19 cellular contexts compared by ENCODE assay signal in genomic region chr9:121275781-121276658, GRCh38. TPM values are rescaled to one million over a fixed set of nuclear protein-coding genes. Genes with fewer than 3 reads are reported as not detected.
DNase-seq lines count a peak whose midpoint lies in the region; ATAC-seq and TF ChIP-seq lines count a peak whose summit lies in the region.
"Had no signal": no experiment of that assay in that cellular context is flagged by ENCODE, and none has a peak within 500 bp of the region (broad histone marks: within the 10 kb centered on the region; RNA-seq: fewer than 3 reads in every experiment).

No MANE protein-coding gene starts in this region.

- H3K9me3 ChIP-seq in esophagus muscularis mucosa, result no peaks in the 10 kb centered on the region
- peaks cover under 1% of the 10 kb centered on the region for H3K9me3 ChIP-seq in trophoblast cell (ENCODE audit: insufficient read depth, low read depth, low read length)
- no peaks in the 10 kb centered on the region for H3K9me3 ChIP-seq in uterus
- H3K9me3 ChIP-seq: left lung, thyroid gland had no signal

- H3K4me1 ChIP-seq in esophagus muscularis mucosa (peaks cover 87 to 100% (median 100%) of the 10 kb centered on the region in 4 donors), trophoblast cell (ENCODE audit: control insufficient read depth in 1 of 2, insufficient read depth in 2 of 2, low read length in 2 of 2) (peaks cover 24 to 34% of the 10 kb centered on the region in 2 experiments), uterus (peaks cover 37 to 47% of the 10 kb centered on the region in 2 donors), foreskin keratinocyte (peaks cover 27% of the 10 kb centered on the region)

- no peak overlapping the region for H3K14ac ChIP-seq in trophoblast cell (ENCODE audit: low read length)

- H2BK12ac ChIP-seq in trophoblast cell (ENCODE audit: low read length), result peak overlapping the region; percentile 42

- H4K12ac ChIP-seq in trophoblast cell (ENCODE audit: low read depth, low read length), result no peak overlapping the region

- H3K4me3 ChIP-seq in esophagus muscularis mucosa (no peak overlapping the region), trophoblast cell (ENCODE audit: low read depth, low read length) (no peak overlapping the region), uterus (no peak overlapping the region)
- H3K4me3 ChIP-seq: left lung, thyroid gland had no signal

- no peak for TF ChIP-seq EP300 in esophagus muscularis mucosa (IDR thresholded peaks at IDR 0.05)

- no peak overlapping the region for H3K9ac ChIP-seq in trophoblast cell (ENCODE audit: low read length)

- intact Hi-C loops in cardiac septum (cut with DNase I) (loop anchor here (5.0 kb wide), 1 partner anchor 54 kb away; no protein-coding TSS in a partner anchor), left ventricle myocardium superior (cut with micrococcal nuclease) (loop anchor here (5.0 kb wide), 1 partner anchor 101 kb away; no protein-coding TSS in a partner anchor), esophagus muscularis mucosa (cut with DNase I) (no loop called here), uterus (cut with DNase I; ENCODE audit: low total_unique reads) (no loop called here)

- H3K36me3 ChIP-seq in esophagus muscularis mucosa, result no peaks in the 10 kb centered on the region
- H3K36me3 ChIP-seq in trophoblast cell (ENCODE audit: control insufficient read depth in 1 of 2, insufficient read depth in 2 of 2, low read length in 2 of 2), result no peaks in the 10 kb centered on the region
- no peaks in the 10 kb centered on the region for H3K36me3 ChIP-seq in uterus
- H3K36me3 ChIP-seq: left lung, thyroid gland had no signal

- 72% methylated on average over 8 of the region's 8 CpGs for WGBS in esophagus muscularis mucosa
- whole genome bisulfite sequencing in trophoblast cell (ENCODE audit: extremely low coverage, insufficient coverage, insufficient read length), result no CpG with 5 or more reads among the region's 8 CpGs

- H2AK5ac ChIP-seq in trophoblast cell (ENCODE audit: low read length), result peak overlapping the region; percentile 57

- DNase-seq in cardiac septum (ENCODE audit: low spot score) (peak; percentile 63), left ventricle myocardium superior (no peak), esophagus muscularis mucosa (ENCODE audit: extremely low spot score) (no peak), trophoblast cell (no peak), uterus (no peak), foreskin keratinocyte (no peak), NCI-H1048 (lab: John Stamatoyannopoulos, UW) (no peak)
- DNase-seq: activated CD4-positive, alpha-beta T cell treated with anti-CD3 and anti-CD28 coated beads, Interleukin-2, amount 10 ng/mL, durations not matched to agents 24 days and 14 days; activated naive CD4-positive, alpha-beta T cell; DMS79 treated with DMSO at 0.1 percent for 48 hours; left lung; naive thymus-derived CD4-positive, alpha-beta T cell; NCI-H187 treated with DMSO at 0.1 percent for 48 hours; NCI-H524; retina; stimulated activated CD4-positive, alpha-beta T cell treated with anti-CD3 and anti-CD28 coated beads, Interleukin-2, amount 100 ng/mL, for 48 hours; thyroid gland had no signal

- H2AFZ ChIP-seq in trophoblast cell (ENCODE audit: insufficient read depth, low read length, poor library complexity), result no peak overlapping the region

- no peaks in the 10 kb centered on the region for H3K79me2 ChIP-seq in trophoblast cell (ENCODE audit: control insufficient read depth, insufficient read depth, low read length, poor library complexity)

- TF ChIP-seq CTCF in esophagus muscularis mucosa (IDR thresholded peaks at IDR 0.05) (no peak), uterus (IDR thresholded peaks at IDR 0.05) (no peak), foreskin keratinocyte (conservative IDR thresholded peaks at IDR 0.05) (no peak)

- peak overlapping the region; percentile 10 for H4K91ac ChIP-seq in trophoblast cell (ENCODE audit: low read depth, low read length)

- ATAC-seq in left ventricle myocardium superior (no peak), GM19351 (IDR thresholded peaks at IDR 0.05; ENCODE audit: unreplicated experiment) (no peak), foreskin keratinocyte (no peak)
- ATAC-seq: left lung; naive thymus-derived CD4-positive, alpha-beta T cell had no signal

- no peak overlapping the region for H3K23ac ChIP-seq in trophoblast cell (ENCODE audit: low read length)

- no peak overlapping the region for H4K8ac ChIP-seq in trophoblast cell (ENCODE audit: low read depth, low read length)

- no peak overlapping the region for H2BK5ac ChIP-seq in trophoblast cell (ENCODE audit: low read depth, low read length, poor library complexity)

- H3K79me1 ChIP-seq in trophoblast cell (ENCODE audit: low read length), result peaks cover 16% of the 10 kb centered on the region

- H3K18ac ChIP-seq in trophoblast cell (ENCODE audit: low read length), result peak overlapping the region; percentile 19

- TF ChIP-seq POLR2A in esophagus muscularis mucosa (IDR thresholded peaks at IDR 0.05; ENCODE audit: low read depth) (no peak), uterus (IDR thresholded peaks at IDR 0.05) (no peak)

- no peak overlapping the region for H2BK120ac ChIP-seq in trophoblast cell (ENCODE audit: insufficient read depth, low read length, poor library complexity)

- no peak overlapping the region for H3K4me2 ChIP-seq in trophoblast cell (ENCODE audit: low read length)

- H3K27ac ChIP-seq in esophagus muscularis mucosa (replicated peaks in 1 of 4) (peak overlapping the region; percentile 94 to 99 (median 96)), trophoblast cell (ENCODE audit: low read depth, low read length) (no peak overlapping the region), uterus (peak overlapping the region; percentile 97 to 100), foreskin keratinocyte (no peak overlapping the region)
- H3K27ac ChIP-seq: C4-2B, thyroid gland had no signal

- no peaks in the 10 kb centered on the region for H3K27me3 ChIP-seq in esophagus muscularis mucosa
- H3K27me3 ChIP-seq in trophoblast cell (ENCODE audit: insufficient read depth, low read length), result no peaks in the 10 kb centered on the region
- no peaks in the 10 kb centered on the region for H3K27me3 ChIP-seq in uterus
- H3K27me3 ChIP-seq in foreskin keratinocyte, result no peaks in the 10 kb centered on the region
- H3K27me3 ChIP-seq: left lung, thyroid gland had no signal

- H3K4ac ChIP-seq in trophoblast cell (ENCODE audit: low read depth, low read length), result peak overlapping the region; percentile 23

RNA-seq across cellular contexts. Expression of gene GSN, which starts 8.1 kb away (rescaled TPM):
- 855 TPM for total RNA-seq in cardiac septum
- total RNA-seq in left ventricle myocardium superior, result 717 TPM
- 1,000 to 10,000 TPM; 2,509 to 3,811 (median 3,170) TPM for total RNA-seq in esophagus muscularis mucosa
- 103 and 105 TPM in 2 replicates for polyA plus RNA-seq in trophoblast cell (2013)
- 1,000 to 10,000 TPM in 2 of 4 donors, 100 to 1,000 TPM in 2; 567 to 1,619 (median 884) TPM for total RNA-seq in uterus
- total RNA-seq in foreskin keratinocyte, result 124 and 235 TPM in 2 replicates
- polyA plus RNA-seq in foreskin keratinocyte, result 97.5 and 176 TPM in 2 replicates

Comparison
In these comparisons a context has a peak if more than half of its experiments do, and no peak if none do; other contexts are left out.
1. H3K27ac ChIP-seq: peak in esophagus muscularis mucosa (4 of 4) and uterus (2 of 2); none in trophoblast cell (single experiment) and foreskin keratinocyte (single experiment).
2. intact Hi-C loops: an anchor here in cardiac septum (5.0 kb wide) and left ventricle myocardium superior (5.0 kb wide); none called in esophagus muscularis mucosa and uterus.